ENCODE assay signal across 9 cellular contexts in the genomic region with DNA sequence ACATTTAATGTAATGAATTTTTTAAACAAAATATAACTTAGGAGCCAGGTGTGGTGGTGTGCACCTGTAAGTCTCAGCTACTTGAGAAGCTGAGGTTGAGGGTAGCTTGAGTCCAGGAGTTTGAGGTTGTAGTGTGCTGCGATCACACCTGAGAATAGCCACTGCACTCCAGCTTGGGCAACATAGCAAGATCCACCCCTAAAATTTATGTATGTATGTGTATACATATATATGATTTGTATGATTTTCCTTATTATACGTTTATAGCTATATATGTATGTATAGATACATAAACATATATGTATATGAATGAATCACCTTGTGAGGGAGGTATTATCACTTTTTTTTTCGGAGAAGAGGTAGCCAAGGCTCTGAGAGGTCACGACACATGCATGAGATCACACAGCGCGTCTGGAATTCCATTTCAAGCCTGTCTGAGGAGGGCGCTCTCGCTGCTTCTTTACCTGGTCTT. TPM values are rescaled to one million over a fixed set of nuclear protein-coding genes. Genes with fewer than 3 reads are reported as not detected.
DNase-seq lines count a peak whose midpoint lies in the region; ATAC-seq and TF ChIP-seq lines count a peak whose summit lies in the region.
"Had no signal": no experiment of that assay in that cellular context is flagged by ENCODE, and none has a peak within 500 bp of the region (broad histone marks: within the 10 kb centered on the region; RNA-seq: fewer than 3 reads in every experiment).

No MANE protein-coding gene starts in this region.

- H2AFZ ChIP-seq in ACC112 (ENCODE audit: low read length, unreplicated experiment): peak overlapping the region; percentile 50

- peaks cover 57% of the 10 kb centered on the region for H3K27me3 ChIP-seq in ACC112 (ENCODE audit: insufficient read depth, low read length)
- no peaks in the 10 kb centered on the region for H3K27me3 ChIP-seq in prostate gland (replicated peaks; ENCODE audit: insufficient read depth)

- intact Hi-C loops in prostate gland (cut with DNase I): no loop called here

- WGBS in prostate gland: 21% methylated on average over 8 of the region's 8 CpGs

- H3K79me2 ChIP-seq in ACC112 (ENCODE audit: control insufficient read depth, insufficient read depth, low read length, unreplicated experiment): no peaks in the 10 kb centered on the region

- H3K4me3 ChIP-seq in ACC112 (ENCODE audit: low read depth, low read length): peak overlapping the region; percentile 72; the same call in 1 of the 2 replicates
- peak overlapping the region; percentile 18 to 35 for H3K4me3 ChIP-seq in foreskin fibroblast (ENCODE audit: low read depth in 1 of 2, low read length in 2 of 2)
- peak overlapping the region; percentile 34 to 48 for H3K4me3 ChIP-seq in prostate gland

- no peaks in the 10 kb centered on the region for H3K36me3 ChIP-seq in ACC112 (ENCODE audit: insufficient read depth, low read length)
- no peaks in the 10 kb centered on the region for H3K36me3 ChIP-seq in prostate gland

- no peak overlapping the region for H3K27ac ChIP-seq in ACC112 (ENCODE audit: low read depth, low read length)
- H3K27ac ChIP-seq in prostate gland: no peak overlapping the region

- no peak for TF ChIP-seq POLR2A in prostate gland (IDR thresholded peaks at IDR 0.05)

- peak; percentile 53 for DNase-seq in activated CD4-positive, alpha-beta T cell treated with anti-CD3 and anti-CD28 coated beads, Interleukin-2, amount 50 U/mL, for 1 hour
- DNase-seq in foreskin fibroblast (peak in 1 of 2 donors; percentile 35), prostate gland (ENCODE audit: low spot score) (peak; percentile 38), GF-D8 (lab: John Stamatoyannopoulos, UW) (no peak), NCI-H1417 treated with DMSO at 0.1 percent for 48 hours (lab: John Stamatoyannopoulos, UW) (no peak), dedifferentiated amniotic fluid mesenchymal stem cell (ENCODE audit: extremely low spot score) (no peak)

- H3K4me1 ChIP-seq in ACC112 (ENCODE audit: control insufficient read depth, insufficient read depth, low read length, unreplicated experiment) (peaks cover 13% of the 10 kb centered on the region), prostate gland (replicated peaks) (no peaks in the 10 kb centered on the region)

- no peaks in the 10 kb centered on the region for H3K9me3 ChIP-seq in prostate gland

- ATAC-seq in GM21529 (IDR thresholded peaks at IDR 0.05; ENCODE audit: unreplicated experiment): peak; percentile 29

- TF ChIP-seq CTCF in foreskin fibroblast (IDR thresholded peaks at IDR 0.05; ENCODE audit: low read depth, low read length): peak; percentile 12
- peak in 2 of 4 experiments; percentile 13 to 36 for TF ChIP-seq CTCF in prostate gland (IDR thresholded peaks at IDR 0.05)

RNA-seq across cellular contexts. Expression of a gene that starts 0.6 kb away (rescaled TPM):
- total RNA-seq in prostate gland: 1 to 10 TPM in 1 of 2 donors, not detected in 1; 5.9 TPM
- total RNA-seq: glomerular endothelial cell had no signal

RNA-seq across cellular contexts. Expression of a gene that starts 9.3 kb away (rescaled TPM):
- 10 to 100 TPM in 1 of 2 donors, 1 to 10 TPM in 1; 5.9 to 14.0 TPM for total RNA-seq in prostate gland

RNA-seq across cellular contexts. Expression of a gene that starts 30.4 kb away (rescaled TPM):
- total RNA-seq in prostate gland: 10 to 100 TPM; 27.7 to 38.5 TPM

Comparison
In these comparisons a context has a peak if more than half of its experiments do, and no peak if none do; other contexts are left out.
1. DNase-seq: peak in activated CD4-positive, alpha-beta T cell treated with anti-CD3 and anti-CD28 coated beads, Interleukin-2, amount 50 U/mL, for 1 hour (single experiment) and prostate gland (single experiment); none in GF-D8 (single experiment), NCI-H1417 treated with DMSO at 0.1 percent for 48 hours (single experiment) and dedifferentiated amniotic fluid mesenchymal stem cell (single experiment).
2. Peak in every context shown above with its lines, with median percentiles within 50 percentile points of each other: H3K4me3 ChIP-seq.